ENCODE assay signal across 9 cellular contexts in genomic region chr6:169556758-169557505, GRCh38.
DNase-seq lines count a peak whose midpoint lies in the region; ATAC-seq and TF ChIP-seq lines count a peak whose summit lies in the region.
"Had no signal": no experiment of that assay in that cellular context is flagged by ENCODE, and none has a peak within 500 bp of the region (broad histone marks: within the 10 kb centered on the region; RNA-seq: fewer than 3 reads in every experiment).

No MANE protein-coding gene starts in this region.

- peak overlapping the region; percentile 67 for H3K4me3 Mint-ChIP-seq in activated naive CD8-positive, alpha-beta T cell treated with anti-CD3 and anti-CD28 coated beads, Interleukin-2, amount 10 ng/mL, durations not matched to agents 7 days and 5 days
- H3K4me3 Mint-ChIP-seq in type B pancreatic cell, result no peak overlapping the region

- H3K27me3 Mint-ChIP-seq in activated naive CD8-positive, alpha-beta T cell treated with anti-CD3 and anti-CD28 coated beads, Interleukin-2, amount 10 ng/mL, durations not matched to agents 7 days and 5 days, result peaks cover 8% of the 10 kb centered on the region
- H3K27me3 Mint-ChIP-seq in type B pancreatic cell, result no peaks in the 10 kb centered on the region

- peaks cover 11% of the 10 kb centered on the region for H3K4me1 Mint-ChIP-seq in activated naive CD8-positive, alpha-beta T cell treated with anti-CD3 and anti-CD28 coated beads, Interleukin-2, amount 10 ng/mL, durations not matched to agents 7 days and 5 days
- H3K4me1 Mint-ChIP-seq in type B pancreatic cell (ENCODE audit: unreplicated experiment), result peaks cover 4% of the 10 kb centered on the region

- ATAC-seq in GM19395 (IDR thresholded peaks at IDR 0.05; ENCODE audit: unreplicated experiment), result peak; percentile 100
- peak; percentile 100 for ATAC-seq in HG03159 (IDR thresholded peaks at IDR 0.05; ENCODE audit: unreplicated experiment)
- peak; percentile 99 for ATAC-seq in activated naive CD8-positive, alpha-beta T cell treated with anti-CD3 and anti-CD28 coated beads, Interleukin-2, amount 10 ng/mL, durations not matched to agents 7 days and 5 days (ENCODE audit: low read depth)
- no peak for ATAC-seq in SK-N-SH treated with all-trans-retinoic acid at 6 μM for 48 hours

- peak overlapping the region; percentile 55 for H3K27ac Mint-ChIP-seq in activated naive CD8-positive, alpha-beta T cell treated with anti-CD3 and anti-CD28 coated beads, Interleukin-2, amount 10 ng/mL, durations not matched to agents 7 days and 5 days
- no peak overlapping the region for H3K27ac Mint-ChIP-seq in type B pancreatic cell

- no peak for TF ChIP-seq CTCF in AG10803 (conservative IDR thresholded peaks at IDR 0.05; ENCODE audit: low read length)
- no peak for TF ChIP-seq CTCF in type B pancreatic cell (conservative IDR thresholded peaks at IDR 0.05)

- H3K9me3 Mint-ChIP-seq in activated naive CD8-positive, alpha-beta T cell treated with anti-CD3 and anti-CD28 coated beads, Interleukin-2, amount 10 ng/mL, durations not matched to agents 7 days and 5 days, result no peaks in the 10 kb centered on the region
- H3K9me3 Mint-ChIP-seq in type B pancreatic cell, result no peaks in the 10 kb centered on the region

- H3K36me3 Mint-ChIP-seq in activated naive CD8-positive, alpha-beta T cell treated with anti-CD3 and anti-CD28 coated beads, Interleukin-2, amount 10 ng/mL, durations not matched to agents 7 days and 5 days, result peaks cover 7% of the 10 kb centered on the region
- peaks cover 19% of the 10 kb centered on the region for H3K36me3 Mint-ChIP-seq in type B pancreatic cell

- DNase-seq in AG10803 (ENCODE audit: low read depth) (peak; percentile 17), AG08395 (ENCODE audit: low spot score) (no peak), HuH-7 (ENCODE audit: low spot score) (no peak), type B pancreatic cell (ENCODE audit: extremely low spot score, unreplicated experiment) (no peak)
- DNase-seq in activated naive CD8-positive, alpha-beta T cell treated with anti-CD3 and anti-CD28 coated beads, Interleukin-2, amount 10 ng/mL, durations not matched to agents 7 days and 5 days, result no peak
- DNase-seq: effector CD4-positive, alpha-beta T cell had no signal

- no peak overlapping the region for H3K4me3 ChIP-seq in AG10803 (ENCODE audit: low read length)

- POLR2A ChIA-PET in activated naive CD8-positive, alpha-beta T cell treated with anti-CD3 and anti-CD28 coated beads, Interleukin-2, amount 10 ng/mL, durations not matched to agents 7 days and 5 days (lab: Charles Lee), result interaction anchor here (0.6 to 1.7 kb wide), 2 partner anchors 11 to 45 kb away, joined by 3 to 4 read pairs; no protein-coding TSS in a partner anchor

TF ChIP-seq in SK-N-SH treated with all-trans-retinoic acid at 6 μM for 48 hours, 23 proteins besides CTCF, POLR2A, EP300 and RAD21:
- TF ChIP-seq ZNF70 (CRISPR knock-in tag; IDR thresholded peaks at IDR 0.05) (no peak), ZFP3 (CRISPR knock-in tag; IDR thresholded peaks at IDR 0.05) (no peak), PPARA (CRISPR knock-in tag; IDR thresholded peaks at IDR 0.05; ENCODE audit: borderline replicate concordance) (no peak), ARNTL (CRISPR knock-in tag; IDR thresholded peaks at IDR 0.05; ENCODE audit: borderline replicate concordance, low read depth) (no peak), POU6F1 (CRISPR knock-in tag; IDR thresholded peaks at IDR 0.05; ENCODE audit: borderline replicate concordance, low read depth) (no peak), CSDC2 (CRISPR knock-in tag; IDR thresholded peaks at IDR 0.05) (no peak), TOX (CRISPR knock-in tag; IDR thresholded peaks at IDR 0.05; ENCODE audit: borderline replicate concordance) (no peak), RARB (CRISPR knock-in tag; IDR thresholded peaks at IDR 0.05) (no peak)
